Comparison of ENCODE assay signal across 10 cellular contexts in the genomic region with DNA sequence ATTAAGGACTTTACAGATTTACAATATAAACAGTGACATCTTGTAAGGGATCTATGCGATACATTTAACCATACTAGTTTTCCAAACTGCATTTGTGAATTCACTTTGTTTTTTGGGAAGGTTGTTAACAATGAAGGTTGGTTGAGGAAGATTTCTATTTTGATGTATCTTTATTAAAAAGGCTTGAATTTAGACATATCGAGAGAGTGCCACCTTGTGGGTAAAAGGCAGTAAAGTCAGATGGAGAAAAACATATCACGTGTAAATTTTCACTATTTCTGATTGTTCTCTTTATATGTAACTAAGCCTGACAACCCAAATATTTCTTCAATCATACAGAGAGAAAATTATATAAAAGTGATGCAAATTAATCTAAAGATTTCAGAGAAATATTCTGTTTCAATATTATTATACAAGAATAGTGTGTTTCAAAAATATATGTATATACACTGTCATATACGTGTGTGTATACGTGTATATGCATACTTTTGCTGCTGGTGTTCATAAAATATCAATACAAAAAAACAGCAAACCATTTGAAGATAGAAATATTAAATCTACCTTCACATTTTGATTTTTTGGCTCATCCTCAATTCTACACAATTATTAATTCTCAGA.
DNase-seq lines count a peak whose midpoint lies in the region; ATAC-seq and TF ChIP-seq lines count a peak whose summit lies in the region.
"Had no signal": no experiment of that assay in that cellular context is flagged by ENCODE, and none has a peak within 500 bp of the region (broad histone marks: within the 10 kb centered on the region; RNA-seq: fewer than 3 reads in every experiment).

No MANE protein-coding gene starts in this region.

- in situ Hi-C loops in KBM-7 (cut with MboI; ENCODE audit: low pct_unique_long_range_greater_than_20kb, low sequenced_read_pairs) = no loop called here

- H3K4me3 Mint-ChIP-seq in stimulated activated memory B cell treated with anti-CD40 and anti-IgM and Interleukin-4, amounts not matched to agents 10 μg/mL and 1 μg/mL and 100 μg/mL, for 72 hours = no peak overlapping the region

- H3K4me1 Mint-ChIP-seq in stimulated activated memory B cell treated with anti-CD40 and anti-IgM and Interleukin-4, amounts not matched to agents 10 μg/mL and 1 μg/mL and 100 μg/mL, for 72 hours = no peaks in the 10 kb centered on the region

- peak; percentile 23 for DNase-seq in EL
- DNase-seq in KBM-7 = peak; percentile 11
- DNase-seq in body of pancreas = peak in 1 of 4 donors; percentile 8
- DNase-seq in middle frontal gyrus (ENCODE audit: extremely low spot score, low spot score) = peak; percentile 7
- DNase-seq in cortex of kidney (lab: John Stamatoyannopoulos, UW) = no peak
- no peak for DNase-seq in CD1c-positive myeloid dendritic cell (ENCODE audit: extremely low spot score)

- H3K36me3 ChIP-seq in body of pancreas (replicated peaks in 1 of 2; ENCODE audit: insufficient read depth in 1 of 2, low read depth in 2 of 2) = no peaks in the 10 kb centered on the region
- H3K36me3 ChIP-seq: SJCRH30 had no signal

- H3K9me3 Mint-ChIP-seq in stimulated activated memory B cell treated with anti-CD40 and anti-IgM and Interleukin-4, amounts not matched to agents 10 μg/mL and 1 μg/mL and 100 μg/mL, for 72 hours = no peaks in the 10 kb centered on the region

- no peaks in the 10 kb centered on the region for H3K36me3 Mint-ChIP-seq in stimulated activated memory B cell treated with anti-CD40 and anti-IgM and Interleukin-4, amounts not matched to agents 10 μg/mL and 1 μg/mL and 100 μg/mL, for 72 hours

- no peak overlapping the region for H3K27ac ChIP-seq in body of pancreas
- H3K27ac ChIP-seq: parathyroid adenoma, SJCRH30 had no signal

- TF ChIP-seq POLR2A in body of pancreas (IDR thresholded peaks at IDR 0.05) = no peak

- ATAC-seq in body of pancreas (no peak), HG02588 (IDR thresholded peaks at IDR 0.05; ENCODE audit: unreplicated experiment) (no peak)
- ATAC-seq in stimulated activated memory B cell treated with anti-CD40 and anti-IgM and Interleukin-4, amounts not matched to agents 10 μg/mL and 1 μg/mL and 100 μg/mL, for 72 hours = no peak

- TF ChIP-seq CTCF in body of pancreas (IDR thresholded peaks at IDR 0.05) = peak in 6 of 7 experiments; percentile 29 to 62 (median 54)

- H3K27me3 ChIP-seq in body of pancreas = no peaks in the 10 kb centered on the region

- 37 to 44% methylated on average over 5 of the region's 5 CpGs for WGBS in body of pancreas, 2 donors

- H3K4me1 ChIP-seq in body of pancreas = no peaks in the 10 kb centered on the region
- H3K4me1 ChIP-seq: parathyroid adenoma had no signal

- H3K27ac Mint-ChIP-seq in stimulated activated memory B cell treated with anti-CD40 and anti-IgM and Interleukin-4, amounts not matched to agents 10 μg/mL and 1 μg/mL and 100 μg/mL, for 72 hours = no peak overlapping the region

- intact Hi-C loops in body of pancreas (cut with DNase I) = no loop called here

- H3K9me3 ChIP-seq in body of pancreas = no peaks in the 10 kb centered on the region
- H3K9me3 ChIP-seq: SJCRH30 had no signal

- no peaks in the 10 kb centered on the region for H3K27me3 Mint-ChIP-seq in stimulated activated memory B cell treated with anti-CD40 and anti-IgM and Interleukin-4, amounts not matched to agents 10 μg/mL and 1 μg/mL and 100 μg/mL, for 72 hours

- H3K4me3 ChIP-seq in body of pancreas = no peak overlapping the region
- H3K4me3 ChIP-seq: SJCRH30 had no signal

Comparison
In these comparisons a context has a peak if more than half of its experiments do, and no peak if none do; other contexts are left out.
1. DNase-seq: peak in EL (single experiment), KBM-7 (single experiment) and middle frontal gyrus (single experiment); none in cortex of kidney (single experiment) and CD1c-positive myeloid dendritic cell (single experiment).